In the genomic region with DNA sequence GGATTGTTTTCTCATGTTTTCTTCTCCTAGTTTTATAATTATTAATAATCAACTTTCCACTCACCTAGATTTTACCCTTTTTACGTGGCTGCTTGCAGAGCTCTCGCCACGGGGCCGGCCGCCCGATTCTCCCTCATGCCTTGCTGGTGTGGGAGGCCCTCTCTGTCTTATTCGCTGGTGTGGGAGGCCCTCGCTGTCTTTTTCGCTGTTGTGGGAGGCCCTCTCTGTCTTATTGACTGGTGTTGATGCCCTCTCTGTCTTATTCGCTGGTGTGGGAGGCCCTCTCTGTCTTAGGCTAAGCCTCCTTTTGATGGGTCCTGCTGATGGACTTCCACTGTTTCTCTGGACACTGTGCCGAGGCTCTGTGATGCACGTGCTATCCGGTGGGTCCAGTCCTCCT, we compare ENCODE assay signal across 18 cellular contexts.
DNase-seq lines count a peak whose midpoint lies in the region; ATAC-seq, FAIRE-seq and TF ChIP-seq lines count a peak whose summit lies in the region.
"Had no signal": no experiment of that assay in that cellular context is flagged by ENCODE, and none has a peak within 500 bp of the region (broad histone marks: within the 10 kb centered on the region; RNA-seq: fewer than 3 reads in every experiment).

No MANE protein-coding gene starts in this region.

- peak overlapping the region; percentile 98 for H2BK20ac ChIP-seq in H1 (ENCODE audit: low read length)

- H3K4me2 ChIP-seq in H1 (ENCODE audit: insufficient read depth in 1 of 2, low read depth in 2 of 2, low read length in 2 of 2) (no peak overlapping the region), osteoblast (ENCODE audit: insufficient read depth, low read length) (no peak overlapping the region)
- H3K4me2 ChIP-seq: A549, GM23338 had no signal

- H3K27ac ChIP-seq in coronary artery: no peak overlapping the region
- no peak overlapping the region for H3K27ac ChIP-seq in H1 (ENCODE audit: low read depth, low read length)
- H3K27ac ChIP-seq in osteoblast (ENCODE audit: low read depth, low read length): no peak overlapping the region
- H3K27ac ChIP-seq: A549, C4-2B had no signal

- H3K4me3 ChIP-seq in coronary artery (no peak overlapping the region), H1 (ENCODE audit: extremely low read depth in 1 of 4, insufficient read depth in 2 of 4, low read depth in 3 of 4, low read length in 4 of 4) (no peak overlapping the region), osteoblast (ENCODE audit: insufficient read depth, low read length) (no peak overlapping the region)
- H3K4me3 ChIP-seq: A549, GM23338, HAP-1 had no signal

- no peak overlapping the region for H2AK5ac ChIP-seq in H1 (ENCODE audit: low read depth, low read length)

- H3K9ac ChIP-seq in H1 (replicated peaks in 1 of 4; ENCODE audit: extremely low read depth in 1 of 4, low read depth in 3 of 4, low read length in 3 of 4): no peak overlapping the region

- no peaks in the 10 kb centered on the region for H3K4me1 Mint-ChIP-seq in effector memory CD8-positive, alpha-beta T cell (ENCODE audit: low read depth in 2 of 2)
- H3K4me1 Mint-ChIP-seq: CD4-positive, alpha-beta memory T cell had no signal

- TF ChIP-seq RAD21 in H1 (IDR thresholded peaks at IDR 0.05 in 1 of 2, conservative IDR thresholded peaks at IDR 0.05 in 1 of 2; ENCODE audit: low read depth in 2 of 2, low read length in 2 of 2): no peak

- H3K27me3 ChIP-seq in H1 (replicated peaks in 1 of 4; ENCODE audit: control insufficient read depth in 3 of 4, extremely low read depth in 1 of 4, insufficient read depth in 3 of 4, low read length in 3 of 4): peaks cover 0 to 2% (median 0%) of the 10 kb centered on the region in 4 experiments; a peak in 4 of 7 replicates
- H3K27me3 ChIP-seq in osteoblast (ENCODE audit: insufficient read depth, low read length): no peaks in the 10 kb centered on the region
- H3K27me3 ChIP-seq: BE2C had no signal

- CTCF ChIA-PET in H1 (lab: Charles Lee; ENCODE audit: partially characterized antibody): interaction anchor here (0.7 kb wide), 1 partner anchor 322 kb away, joined by 3 read pairs; no protein-coding TSS in a partner anchor

- no peak overlapping the region for H3K56ac ChIP-seq in H1 (replicated peaks; ENCODE audit: insufficient read length, low read depth, low read length)

- no peak for TF ChIP-seq POLR2A in H1 (IDR thresholded peaks at IDR 0.05; ENCODE audit: control extremely low read depth in 1 of 2, low read depth in 2 of 2, low read length in 2 of 2)

- H3K4me1 ChIP-seq in H1 (replicated peaks in 1 of 4; ENCODE audit: control insufficient read depth in 3 of 4, insufficient read depth in 4 of 4, low read length in 3 of 4): peaks cover 3 to 15% (median 4%) of the 10 kb centered on the region in 4 experiments
- no peaks in the 10 kb centered on the region for H3K4me1 ChIP-seq in osteoblast (ENCODE audit: insufficient read depth, low read length)
- H3K4me1 ChIP-seq: A549, BE2C had no signal

- H4K20me1 ChIP-seq in H1 (replicated peaks in 1 of 2; ENCODE audit: control insufficient read depth in 1 of 2, insufficient read depth in 2 of 2, low read length in 2 of 2) (no peaks in the 10 kb centered on the region), osteoblast (ENCODE audit: insufficient read depth, low read length) (no peaks in the 10 kb centered on the region)

- no peak overlapping the region for H2AFZ ChIP-seq in H1 (ENCODE audit: low read length)
- H2AFZ ChIP-seq in osteoblast (ENCODE audit: low read length): no peak overlapping the region
- H2AFZ ChIP-seq: GM23338 had no signal

- no peak for ATAC-seq in effector memory CD8-positive, alpha-beta T cell (replicated peaks)
- ATAC-seq: A549, GM23338 had no signal

- H3K4me3 Mint-ChIP-seq in effector memory CD8-positive, alpha-beta T cell: no peak overlapping the region
- H3K4me3 Mint-ChIP-seq: CD4-positive, alpha-beta memory T cell; GM23338 had no signal

- H3K14ac ChIP-seq in H1 (ENCODE audit: insufficient read length): no peak overlapping the region

- no peak overlapping the region; the same call in 1 of the 2 replicates for H3K18ac ChIP-seq in H1 (ENCODE audit: extremely low read depth, low read length)

- DNase-seq in coronary artery (ENCODE audit: low spot score) (peak; percentile 54), H1 (ENCODE audit: low read depth in 1 of 2, low spot score in 2 of 2) (peak in 1 of 2 experiments; percentile 20), osteoblast (ENCODE audit: insufficient read length, low spot score, missing footprints) (peak; percentile 30), ureter (ENCODE audit: low spot score) (peak; percentile 18), DMS 273 treated with DMSO at 0.1 percent for 48 hours (lab: John Stamatoyannopoulos, UW) (no peak), kidney tubule cell (ENCODE audit: low spot score) (no peak)
- DNase-seq in effector memory CD8-positive, alpha-beta T cell: no peak
- DNase-seq: BE2C; CD4-positive, alpha-beta memory T cell; DMS153; DMS79 treated with DMSO at 0.1 percent for 48 hours; EL had no signal

- no peaks in the 10 kb centered on the region for H3K27me3 Mint-ChIP-seq in effector memory CD8-positive, alpha-beta T cell
- H3K27me3 Mint-ChIP-seq: CD4-positive, alpha-beta memory T cell had no signal

- H4K8ac ChIP-seq in H1 (ENCODE audit: extremely low read depth, insufficient read depth, low read length): no peak overlapping the region

- H2BK120ac ChIP-seq in H1 (replicated peaks; ENCODE audit: low read depth, low read length): no peak overlapping the region

- no peaks in the 10 kb centered on the region for H3K9me3 ChIP-seq in H1 (ENCODE audit: insufficient read depth in 2 of 2, low read depth in 1 of 2, low read length in 1 of 2)
- no peaks in the 10 kb centered on the region for H3K9me3 ChIP-seq in osteoblast (ENCODE audit: low read depth, low read length)
- H3K9me3 ChIP-seq: A549, BE2C had no signal

- H3K27ac Mint-ChIP-seq in effector memory CD8-positive, alpha-beta T cell: no peak overlapping the region
- H3K27ac Mint-ChIP-seq: CD4-positive, alpha-beta memory T cell; GM23338 had no signal

- no peak overlapping the region for H3K23ac ChIP-seq in H1 (ENCODE audit: insufficient read length)

- WGBS in H1 (ENCODE audit: extremely low coverage in 1 of 2, insufficient coverage in 1 of 2, insufficient read length in 1 of 2, insufficient replicate concordance in 2 of 2, low coverage in 1 of 2, low lambda C conversion rate in 2 of 2, missing lambda C conversion rate in 1 of 2), 2 experiments: 92% methylated on average over 13 of the region's 13 CpGs; no CpG with 5 or more reads in 1 of the 2 experiments

- no peak overlapping the region for H2BK5ac ChIP-seq in H1 (ENCODE audit: low read depth, low read length)

- H3K79me1 ChIP-seq in H1 (ENCODE audit: low read depth, low read length): no peaks in the 10 kb centered on the region

- peaks cover 7 to 23% of the 10 kb centered on the region in 2 donors for H3K9me3 Mint-ChIP-seq in effector memory CD8-positive, alpha-beta T cell
- H3K9me3 Mint-ChIP-seq: GM23338 had no signal

- TF ChIP-seq CTCF in coronary artery (IDR thresholded peaks at IDR 0.05) (no peak), H1 (IDR thresholded peaks at IDR 0.05; ENCODE audit: control extremely low read depth in 1 of 3, insufficient read depth in 1 of 3, low read depth in 1 of 3, low read length in 3 of 3) (no peak), osteoblast (IDR thresholded peaks at IDR 0.05; ENCODE audit: extremely low read depth, low read depth, low read length) (no peak)

- no peak overlapping the region for H3K4ac ChIP-seq in H1 (replicated peaks; ENCODE audit: insufficient read length, low read depth, low read length)

- no peak overlapping the region for H2BK15ac ChIP-seq in H1 (ENCODE audit: low read length)

- peaks cover 3% of the 10 kb centered on the region; the same call in 1 of the 2 replicates for H3K23me2 ChIP-seq in H1 (ENCODE audit: low read depth, low read length)

- TF ChIP-seq EP300 in H1 (IDR thresholded peaks at IDR 0.05; ENCODE audit: borderline replicate concordance in 1 of 2, low read depth in 2 of 2, low read length in 2 of 2): no peak

- H2BK12ac ChIP-seq in H1 (ENCODE audit: low read depth, low read length): peak overlapping the region; percentile 98; the same call in 1 of the 2 replicates

- H3K36me3 ChIP-seq in H1 (ENCODE audit: control insufficient read depth in 2 of 4, insufficient read depth in 4 of 4, low read length in 3 of 4) (no peaks in the 10 kb centered on the region), osteoblast (ENCODE audit: insufficient read depth, low read length) (no peaks in the 10 kb centered on the region)
- H3K36me3 ChIP-seq: BE2C, HAP-1 had no signal

- H3K79me2 ChIP-seq in H1 (ENCODE audit: control insufficient read depth in 1 of 2, insufficient read depth in 2 of 2, low read length in 2 of 2): no peaks in the 10 kb centered on the region
- H3K79me2 ChIP-seq in osteoblast (ENCODE audit: insufficient read depth, low read length): no peaks in the 10 kb centered on the region

- POLR2A ChIA-PET in H1 (lab: Charles Lee; ENCODE audit: partially characterized antibody): no interaction called here

- peak overlapping the region; percentile 20 for H4K91ac ChIP-seq in H1 (replicated peaks; ENCODE audit: insufficient read length, low read length)

- FAIRE-seq in H1 (lab: Jason Lieb, UNC): no peak
- FAIRE-seq: A549, G401.6, GM12891 had no signal

- H4K5ac ChIP-seq in H1 (ENCODE audit: insufficient read length, low read depth, low read length): no peak overlapping the region

- no peaks in the 10 kb centered on the region for H3K36me3 Mint-ChIP-seq in effector memory CD8-positive, alpha-beta T cell (ENCODE audit: insufficient read depth)
- H3K36me3 Mint-ChIP-seq: CD4-positive, alpha-beta memory T cell had no signal

TF ChIP-seq in H1, 55 proteins besides CTCF, POLR2A, EP300 and RAD21:
- TF ChIP-seq HDAC6 (IDR thresholded peaks at IDR 0.05; ENCODE audit: low read depth, low read length) (no peak), CBX5 (IDR thresholded peaks at IDR 0.05; ENCODE audit: low read depth, low read length) (no peak), NANOG (IDR thresholded peaks at IDR 0.05; ENCODE audit: insufficient read depth, low read depth, low read length, poor library complexity, severe bottlenecking) (no peak), SIRT6 (IDR thresholded peaks at IDR 0.05; ENCODE audit: low read length) (no peak), RXRA (IDR thresholded peaks at IDR 0.05; ENCODE audit: insufficient read depth, low read depth, low read length) (no peak), SRF (IDR thresholded peaks at IDR 0.05; ENCODE audit: low read depth, low read length) (no peak), EGR1 (IDR thresholded peaks at IDR 0.05; ENCODE audit: borderline replicate concordance, low read depth, low read length) (no peak), BRCA1 (IDR thresholded peaks at IDR 0.05; ENCODE audit: low read depth, low read length) (no peak), TCF12 (IDR thresholded peaks at IDR 0.05; ENCODE audit: low read depth, low read length) (no peak), SAP30 (IDR thresholded peaks at IDR 0.05; ENCODE audit: insufficient read depth, insufficient replicate concordance, low read length) (no peak), PHF8 (conservative IDR thresholded peaks at IDR 0.05; ENCODE audit: low read depth, low read length) (no peak), SUZ12 (IDR thresholded peaks at IDR 0.05; ENCODE audit: low read length) (no peak), SP4 (IDR thresholded peaks at IDR 0.05; ENCODE audit: low read length) (no peak)

Comparison
In these comparisons a context has a peak if more than half of its experiments do, and no peak if none do; other contexts are left out.
1. DNase-seq: peak in coronary artery (single experiment), osteoblast (single experiment) and ureter (single experiment); none in DMS 273 treated with DMSO at 0.1 percent for 48 hours (single experiment), effector memory CD8-positive, alpha-beta T cell (0 of 3) and kidney tubule cell (single experiment).